Comparison of ENCODE assay signal across 8 cellular contexts in genomic region chr14:22657861-22658260, GRCh38. TPM values are rescaled to one million over a fixed set of nuclear protein-coding genes. Genes with fewer than 3 reads are reported as not detected.
DNase-seq lines count a peak whose midpoint lies in the region; TF ChIP-seq lines count a peak whose summit lies in the region.

No MANE protein-coding gene starts in this region.

- H3K27ac ChIP-seq in 22Rv1 = no peak overlapping the region
- H3K27ac ChIP-seq in esophagus muscularis mucosa (replicated peaks in 1 of 4) = no peak overlapping the region

- 100% methylated on average over 1 of the region's 1 CpG for WGBS in esophagus muscularis mucosa

- H3K9me3 ChIP-seq in esophagus muscularis mucosa = no peaks in the 10 kb centered on the region

- no peak for DNase-seq in GM12864 (ENCODE audit: low read depth)
- peak; percentile 39 for DNase-seq in RKO (ENCODE audit: low spot score)
- DNase-seq in fibroblast of the aortic adventitia (ENCODE audit: low read depth) = peak; percentile 83
- DNase-seq in NCI-H1417 treated with DMSO at 0.1 percent for 48 hours (lab: John Stamatoyannopoulos, UW) = no peak
- DNase-seq in esophagus muscularis mucosa (ENCODE audit: extremely low spot score) = no peak
- DNase-seq in foreskin melanocyte = no peak
- no peak for DNase-seq in activated CD4-positive, alpha-beta T cell treated with anti-CD3 and anti-CD28 coated beads for 48 hours

- H3K4me1 ChIP-seq in esophagus muscularis mucosa = peaks cover 0 to 5% (median 0%) of the 10 kb centered on the region in 4 donors

- no peak for TF ChIP-seq EP300 in esophagus muscularis mucosa (IDR thresholded peaks at IDR 0.05)

- intact Hi-C loops in esophagus muscularis mucosa (cut with DNase I) = loop anchor here (10.0 kb wide), 2 partner anchors 157 to 273 kb away; partner anchors contain the start of gene SLC7A7

- TF ChIP-seq CTCF in 22Rv1 (IDR thresholded peaks at IDR 0.05) (peak; percentile 23; the same call in 1 of the 2 replicates), GM12864 (IDR thresholded peaks at IDR 0.05; ENCODE audit: low read depth, low read length, missing control alignments) (peak; percentile 25), fibroblast of the aortic adventitia (IDR thresholded peaks at IDR 0.05; ENCODE audit: insufficient read depth, low read length) (peak; percentile 73), esophagus muscularis mucosa (IDR thresholded peaks at IDR 0.05) (peak in 1 of 3 experiments; percentile 28)

- no peaks in the 10 kb centered on the region for H3K27me3 ChIP-seq in esophagus muscularis mucosa

- no peaks in the 10 kb centered on the region for H3K36me3 ChIP-seq in esophagus muscularis mucosa

- H3K4me3 ChIP-seq in GM12864 (ENCODE audit: low read depth, low read length) = no peak overlapping the region
- H3K4me3 ChIP-seq in fibroblast of the aortic adventitia (ENCODE audit: low read depth, low read length) = no peak overlapping the region
- no peak overlapping the region for H3K4me3 ChIP-seq in esophagus muscularis mucosa

- TF ChIP-seq POLR2A in esophagus muscularis mucosa (IDR thresholded peaks at IDR 0.05; ENCODE audit: low read depth) = no peak

RNA-seq across cellular contexts. Expression of gene OR6J1, which starts 13.7 kb away (rescaled TPM):
- not detected in 2 replicates for total RNA-seq in fibroblast of the aortic adventitia (ENCODE audit: low replicate concordance)
- total RNA-seq in esophagus muscularis mucosa = not detected

RNA-seq across cellular contexts. Expression of gene ABHD4, which starts 59.8 kb away (rescaled TPM):
- total RNA-seq in fibroblast of the aortic adventitia (ENCODE audit: low replicate concordance) (24.3 and 48.6 TPM in 2 replicates), esophagus muscularis mucosa (10 to 100 TPM; 18.7 to 42.3 (median 27.7) TPM)

Comparison
In these comparisons a context has a peak if more than half of its experiments do, and no peak if none do; other contexts are left out.
1. DNase-seq: peak in RKO (single experiment) and fibroblast of the aortic adventitia (single experiment); none in GM12864 (single experiment), NCI-H1417 treated with DMSO at 0.1 percent for 48 hours (single experiment), esophagus muscularis mucosa (single experiment), foreskin melanocyte (single experiment) and activated CD4-positive, alpha-beta T cell treated with anti-CD3 and anti-CD28 coated beads for 48 hours (single experiment).